ENCODE assay signal across 8 cellular contexts in the genomic region with DNA sequence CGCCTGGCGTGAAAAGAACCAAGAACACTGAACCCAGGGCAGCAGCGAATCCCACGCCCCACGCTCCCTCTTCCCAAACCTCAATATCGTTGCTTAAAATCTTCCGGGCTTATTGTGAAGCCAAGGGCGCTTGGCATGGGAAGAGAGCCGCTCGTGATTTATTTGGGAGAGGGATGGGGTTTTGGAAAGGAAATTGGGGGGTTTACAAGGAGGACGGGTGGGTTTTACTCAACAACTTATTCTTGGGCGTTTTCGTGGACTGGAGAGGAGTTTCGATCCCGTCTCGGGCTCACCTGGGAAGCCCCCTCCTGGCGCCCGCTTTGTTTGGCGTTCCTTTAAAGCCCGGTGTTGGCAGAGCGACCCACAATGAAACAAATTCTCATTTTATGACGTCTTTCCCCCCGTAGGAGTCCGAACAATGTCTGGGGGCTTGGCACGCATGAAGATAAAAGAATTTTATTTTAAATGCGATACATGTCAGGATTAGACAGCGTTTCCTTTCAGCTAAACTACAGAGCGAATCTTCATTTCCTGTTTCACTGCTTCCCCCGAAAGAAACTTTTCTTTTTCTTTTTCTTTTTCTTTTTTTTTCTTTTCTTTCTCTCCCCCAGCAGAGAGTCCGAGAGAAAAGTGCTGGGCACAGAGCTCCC.
DNase-seq lines count a peak whose midpoint lies in the region; ATAC-seq, FAIRE-seq and TF ChIP-seq lines count a peak whose summit lies in the region.

No MANE protein-coding gene starts in this region.

- H3K4me3 ChIP-seq in lung: peak overlapping the region; percentile 19

- peaks cover 31% of the 10 kb centered on the region for H3K4me1 Mint-ChIP-seq in activated T-cell treated with anti-CD3 and anti-CD28 coated beads, Interleukin-2, amount 50 U/mL, for 72 hours (ENCODE audit: low read depth)

- H3K9me3 Mint-ChIP-seq in activated T-cell treated with anti-CD3 and anti-CD28 coated beads, Interleukin-2, amount 50 U/mL, for 72 hours: no peaks in the 10 kb centered on the region

- FAIRE-seq in GM18507 (lab: Jason Lieb, UNC) (peak; percentile 52), H54 (lab: Jason Lieb, UNC) (no peak)

- no peak for TF ChIP-seq POLR2A in H54 (IDR thresholded peaks at IDR 0.05; ENCODE audit: low read depth, low read length)

- DNase-seq in GM18507 (ENCODE audit: extremely low spot score, insufficient read length, low read depth) (no peak), lung (ENCODE audit: low spot score) (no peak), NCI-H1417 (lab: John Stamatoyannopoulos, UW) (no peak), NCI-H510A treated with DMSO at 0.1 percent for 48 hours (lab: John Stamatoyannopoulos, UW) (no peak), H54 (ENCODE audit: insufficient read length, low spot score) (no peak), NCI-H1105 (lab: John Stamatoyannopoulos, UW) (no peak)
- DNase-seq in activated T-cell treated with anti-CD3 and anti-CD28 coated beads, Interleukin-2, amount 50 U/mL, for 72 hours: peak; percentile 5 to 6

- H3K4me3 Mint-ChIP-seq in activated T-cell treated with anti-CD3 and anti-CD28 coated beads, Interleukin-2, amount 50 U/mL, for 72 hours: peak overlapping the region; percentile 83 to 95

- H3K36me3 ChIP-seq in lung (ENCODE audit: control insufficient read depth in 2 of 2, insufficient read depth in 2 of 2, low read length in 2 of 2): no peaks in the 10 kb centered on the region

- no peak overlapping the region for H3K27ac ChIP-seq in lung (ENCODE audit: low read depth in 1 of 2, low read length in 1 of 2)

- H3K27ac Mint-ChIP-seq in activated T-cell treated with anti-CD3 and anti-CD28 coated beads, Interleukin-2, amount 50 U/mL, for 72 hours: peak overlapping the region; percentile 79

- 8 to 13% methylated on average over 30 of the region's 30 CpGs for WGBS in lung, 2 donors

- peaks cover 0 to 1% of the 10 kb centered on the region in 2 donors for H3K36me3 Mint-ChIP-seq in activated T-cell treated with anti-CD3 and anti-CD28 coated beads, Interleukin-2, amount 50 U/mL, for 72 hours (ENCODE audit: insufficient read depth in 2 of 2)

- peaks cover 0 to 6% of the 10 kb centered on the region in 2 donors for H3K4me1 ChIP-seq in lung (ENCODE audit: control insufficient read depth in 2 of 2, insufficient read depth in 2 of 2, low read length in 2 of 2)

- peaks cover 79% of the 10 kb centered on the region for H3K27me3 Mint-ChIP-seq in activated T-cell treated with anti-CD3 and anti-CD28 coated beads, Interleukin-2, amount 50 U/mL, for 72 hours (ENCODE audit: low read depth)

- peaks cover 8% of the 10 kb centered on the region for H3K27me3 ChIP-seq in lung (ENCODE audit: control insufficient read depth, insufficient read depth)

- peak; percentile 11 for ATAC-seq in HG02588 (IDR thresholded peaks at IDR 0.05; ENCODE audit: unreplicated experiment)
- peak in 1 of 2 donors; percentile 16 for ATAC-seq in activated T-cell treated with anti-CD3 and anti-CD28 coated beads, Interleukin-2, amount 50 U/mL, for 72 hours (replicated peaks in 1 of 2)
- no peak for ATAC-seq in lung (ENCODE audit: insufficient read depth, low FRiP score)

- H3K9me3 ChIP-seq in lung (ENCODE audit: control insufficient read depth in 2 of 2, insufficient read depth in 1 of 2, low read length in 1 of 2): peaks cover 0 to 2% of the 10 kb centered on the region in 2 donors

- no peak for TF ChIP-seq CTCF in lung (IDR thresholded peaks at IDR 0.05; ENCODE audit: control extremely low read depth, extremely low read depth)

Comparison
In these comparisons a context has a peak if more than half of its experiments do, and no peak if none do; other contexts are left out.
1. DNase-seq: peak in activated T-cell treated with anti-CD3 and anti-CD28 coated beads, Interleukin-2, amount 50 U/mL, for 72 hours (2 of 2); none in GM18507 (single experiment), lung (single experiment), NCI-H1417 (0 of 3), NCI-H510A treated with DMSO at 0.1 percent for 48 hours (single experiment), H54 (single experiment) and NCI-H1105 (single experiment).